Comparison of ENCODE assay signal across 17 cellular contexts in the genomic region with DNA sequence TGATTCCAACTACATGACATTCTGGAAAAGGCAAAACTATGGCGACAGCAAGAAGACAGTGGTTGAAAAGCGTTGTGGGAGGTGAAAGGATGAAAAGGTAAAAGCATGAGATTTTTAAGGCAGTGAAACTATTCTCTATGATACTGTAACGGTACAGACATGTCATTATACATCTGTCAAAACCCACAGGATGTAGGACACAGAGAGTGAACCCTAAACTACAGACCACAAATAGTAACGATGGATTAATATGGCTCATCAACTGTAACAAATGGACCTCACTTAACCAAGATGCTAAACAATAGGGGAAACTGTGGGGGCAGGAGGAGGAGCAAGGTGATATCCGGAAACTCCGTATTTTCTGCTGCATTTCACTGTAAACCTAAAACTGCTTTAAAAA. TPM values are rescaled to one million over a fixed set of nuclear protein-coding genes. Genes with fewer than 3 reads are reported as not detected.
DNase-seq lines count a peak whose midpoint lies in the region; ATAC-seq, FAIRE-seq and TF ChIP-seq lines count a peak whose summit lies in the region.
"Had no signal": no experiment of that assay in that cellular context is flagged by ENCODE, and none has a peak within 500 bp of the region (broad histone marks: within the 10 kb centered on the region; RNA-seq: fewer than 3 reads in every experiment).

No MANE protein-coding gene starts in this region.

- peaks cover 2% of the 10 kb centered on the region for H3K9me3 Mint-ChIP-seq in neural progenitor cell

- CTCF ChIA-PET in A549 (lab: Yijun Ruan, JAX) = interaction anchor here (1.0 kb wide), 1 partner anchor 9 kb away, joined by 5 read pairs; no protein-coding TSS in a partner anchor

- H3K36me3 Mint-ChIP-seq in neural progenitor cell = no peaks in the 10 kb centered on the region

- no peaks in the 10 kb centered on the region for H3F3A ChIP-seq in neural progenitor cell (ENCODE audit: low read depth)

- H3K36me3 ChIP-seq in KOPT-K1 (ENCODE audit: insufficient read depth, low read length) (no peaks in the 10 kb centered on the region), neural progenitor cell (no peaks in the 10 kb centered on the region)
- H3K36me3 ChIP-seq: brain microvascular endothelial cell, gastrocnemius medialis, uterus had no signal

- H3K79me2 ChIP-seq in neural progenitor cell (ENCODE audit: low read depth) = peaks cover 4% of the 10 kb centered on the region

- TF ChIP-seq CTCF in A549 (IDR thresholded peaks at IDR 0.05) (no peak), neural progenitor cell (IDR thresholded peaks at IDR 0.05) (no peak)

- no peak overlapping the region for H3K27ac ChIP-seq in A549
- peak overlapping the region; percentile 60 for H3K27ac ChIP-seq in KOPT-K1 (ENCODE audit: low read depth, low read length, poor library complexity, severe bottlenecking)
- H3K27ac ChIP-seq in neural progenitor cell = no peak overlapping the region
- H3K27ac ChIP-seq: brain microvascular endothelial cell, gastrocnemius medialis, uterus had no signal

- FAIRE-seq in A549 (lab: Jason Lieb, UNC) = peak; percentile 84
- FAIRE-seq: islet of Langerhans, K562 had no signal

- H4K20me1 ChIP-seq in neural progenitor cell (ENCODE audit: low read depth) = no peaks in the 10 kb centered on the region

- no peak overlapping the region for H3K4me3 Mint-ChIP-seq in neural progenitor cell

- H3K9ac ChIP-seq in neural progenitor cell = no peak overlapping the region

- 95% methylated on average over 6 of the region's 6 CpGs for WGBS in A549 (ENCODE audit: missing lambda C conversion rate)

- H3K4me3 ChIP-seq in A549 (no peak overlapping the region), neural progenitor cell (no peak overlapping the region)
- H3K4me3 ChIP-seq: gastrocnemius medialis, K562, mucosa of descending colon, uterus had no signal

- H3K27ac Mint-ChIP-seq in neural progenitor cell = no peak overlapping the region

- no peak overlapping the region for H2AFZ ChIP-seq in neural progenitor cell (replicated peaks)

- H3K9me3 ChIP-seq in A549 (0 out of 3 replicates have a peak, but pooled peaks cover 4% of the 10 kb centered on the region), KOPT-K1 (ENCODE audit: insufficient read depth, low read length, poor library complexity, severe bottlenecking) (no peaks in the 10 kb centered on the region), neural progenitor cell (ENCODE audit: low read depth) (no peaks in the 10 kb centered on the region)
- H3K9me3 ChIP-seq: gastrocnemius medialis, mucosa of descending colon, uterus had no signal

- no peak for TF ChIP-seq EP300 in A549 (IDR thresholded peaks at IDR 0.05)

- ATAC-seq in A549 (no peak), GM18868 (IDR thresholded peaks at IDR 0.05; ENCODE audit: unreplicated experiment) (peak; percentile 65), HG02885 (IDR thresholded peaks at IDR 0.05; ENCODE audit: poor library complexity, unreplicated experiment) (peak; percentile 64), HG02884 (IDR thresholded peaks at IDR 0.05; ENCODE audit: unreplicated experiment) (no peak)
- ATAC-seq: gastrocnemius medialis, K562, mucosa of descending colon had no signal

- H3K27me3 ChIP-seq in neural progenitor cell = no peaks in the 10 kb centered on the region
- H3K27me3 ChIP-seq: brain microvascular endothelial cell, gastrocnemius medialis, uterus had no signal

- no peaks in the 10 kb centered on the region for H3K4me1 ChIP-seq in A549
- no peaks in the 10 kb centered on the region for H3K4me1 ChIP-seq in neural progenitor cell
- H3K4me1 ChIP-seq: uterus had no signal

- H3K27me3 Mint-ChIP-seq in neural progenitor cell (ENCODE audit: insufficient read depth, low read depth) = peaks cover 2% of the 10 kb centered on the region

- H3K4me2 ChIP-seq in A549 (no peak overlapping the region), neural progenitor cell (no peak overlapping the region)

- no peak for TF ChIP-seq POLR2A in A549 (IDR thresholded peaks at IDR 0.05; ENCODE audit: low read length)

- POLR2A ChIA-PET in A549 (lab: Yijun Ruan, JAX) = no interaction called here

- TF ChIP-seq RAD21 in A549 (conservative IDR thresholded peaks at IDR 0.05 in 1 of 2, IDR thresholded peaks at IDR 0.05 in 1 of 2) = no peak

- DNase-seq in A549 (ENCODE audit: low read depth in 1 of 2, low spot score in 1 of 2) (no peak), retina (no peak), RPMI8226 (no peak), neural progenitor cell (ENCODE audit: low spot score) (no peak)
- DNase-seq: activated effector memory CD4-positive, alpha-beta T cell treated with Interleukin-2 at 50 U/mL for 16 hours; brain microvascular endothelial cell; gastrocnemius medialis; mucosa of descending colon; NCI-H2081; posterior cingulate gyrus; uterus had no signal

- H3K4me1 Mint-ChIP-seq in neural progenitor cell = no peaks in the 10 kb centered on the region

TF ChIP-seq in A549, 52 proteins besides CTCF, POLR2A, EP300 and RAD21:
- TF ChIP-seq RFX5 (IDR thresholded peaks at IDR 0.05) (no peak), TP53 (CRISPR knock-in tag; IDR thresholded peaks at IDR 0.05) (no peak), NPAS2 (CRISPR knock-in tag; IDR thresholded peaks at IDR 0.05; ENCODE audit: borderline replicate concordance) (no peak)
- TF ChIP-seq, protein P1, sequence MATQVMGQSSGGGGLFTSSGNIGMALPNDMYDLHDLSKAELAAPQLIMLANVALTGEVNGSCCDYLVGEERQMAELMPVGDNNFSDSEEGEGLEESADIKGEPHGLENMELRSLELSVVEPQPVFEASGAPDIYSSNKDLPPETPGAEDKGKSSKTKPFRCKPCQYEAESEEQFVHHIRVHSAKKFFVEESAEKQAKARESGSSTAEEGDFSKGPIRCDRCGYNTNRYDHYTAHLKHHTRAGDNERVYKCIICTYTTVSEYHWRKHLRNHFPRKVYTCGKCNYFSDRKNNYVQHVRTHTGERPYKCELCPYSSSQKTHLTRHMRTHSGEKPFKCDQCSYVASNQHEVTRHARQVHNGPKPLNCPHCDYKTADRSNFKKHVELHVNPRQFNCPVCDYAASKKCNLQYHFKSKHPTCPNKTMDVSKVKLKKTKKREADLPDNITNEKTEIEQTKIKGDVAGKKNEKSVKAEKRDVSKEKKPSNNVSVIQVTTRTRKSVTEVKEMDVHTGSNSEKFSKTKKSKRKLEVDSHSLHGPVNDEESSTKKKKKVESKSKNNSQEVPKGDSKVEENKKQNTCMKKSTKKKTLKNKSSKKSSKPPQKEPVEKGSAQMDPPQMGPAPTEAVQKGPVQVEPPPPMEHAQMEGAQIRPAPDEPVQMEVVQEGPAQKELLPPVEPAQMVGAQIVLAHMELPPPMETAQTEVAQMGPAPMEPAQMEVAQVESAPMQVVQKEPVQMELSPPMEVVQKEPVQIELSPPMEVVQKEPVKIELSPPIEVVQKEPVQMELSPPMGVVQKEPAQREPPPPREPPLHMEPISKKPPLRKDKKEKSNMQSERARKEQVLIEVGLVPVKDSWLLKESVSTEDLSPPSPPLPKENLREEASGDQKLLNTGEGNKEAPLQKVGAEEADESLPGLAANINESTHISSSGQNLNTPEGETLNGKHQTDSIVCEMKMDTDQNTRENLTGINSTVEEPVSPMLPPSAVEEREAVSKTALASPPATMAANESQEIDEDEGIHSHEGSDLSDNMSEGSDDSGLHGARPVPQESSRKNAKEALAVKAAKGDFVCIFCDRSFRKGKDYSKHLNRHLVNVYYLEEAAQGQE (IDR thresholded peaks at IDR 0.05) = no peak

RNA-seq across cellular contexts. Expression of gene MYO9A, which starts 39.1 kb away (rescaled TPM):
- polyA plus RNA-seq in A549 (2011; rRNA removed) (21.9 and 26.7 TPM in 2 replicates), A549 (2017; fragmentation: RNase III; extraction: RNeasy Plus Mini Kit Qiagen cat#74134 plus additional on column Dnase treatment) (5.6 to 7.6 TPM (median 5.9 TPM) in 3 replicates)
- 4.1 and 5.0 TPM in 2 replicates for polyA plus RNA-seq in A549 (2012; cell fraction: cytosol; rRNA removed)
- 3.9 and 6.9 TPM in 2 replicates for polyA plus RNA-seq in A549 (2012; cell fraction: nucleus; rRNA removed)
- polyA minus RNA-seq in A549 (2011; rRNA and poly(A)+ RNA removed) = 71.5 and 84.4 TPM in 2 replicates
- total RNA-seq in neural progenitor cell (ENCODE audit: low replicate concordance) = 19.6 and 38.5 TPM in 2 replicates

RNA-seq across cellular contexts. Expression of gene SENP8, which starts 39.3 kb away (rescaled TPM):
- 3.7 and 6.1 TPM in 2 replicates for polyA plus RNA-seq in A549 (2011; rRNA removed)
- 0.59 and 1.0 TPM in 2 replicates for polyA plus RNA-seq in A549 (2012; cell fraction: cytosol; rRNA removed)
- 0.40 and 0.59 TPM in 2 replicates for polyA plus RNA-seq in A549 (2012; cell fraction: nucleus; rRNA removed)
- 0.98 to 1.3 TPM (median 1.2 TPM) in 3 replicates for polyA plus RNA-seq in A549 (2017; fragmentation: RNase III; extraction: RNeasy Plus Mini Kit Qiagen cat#74134 plus additional on column Dnase treatment)
- polyA minus RNA-seq in A549 (2011; rRNA and poly(A)+ RNA removed) = 9.0 and 9.7 TPM in 2 replicates
- 9.0 and 13.5 TPM in 2 replicates for total RNA-seq in neural progenitor cell (ENCODE audit: low replicate concordance)

Comparison
In these comparisons a context has a peak if more than half of its experiments do, and no peak if none do; other contexts are left out.
1. ATAC-seq: peak in GM18868 (single experiment) and HG02885 (single experiment); none in A549 (0 of 2) and HG02884 (single experiment).